ENCODE assay signal across 11 cellular contexts in the genomic region with DNA sequence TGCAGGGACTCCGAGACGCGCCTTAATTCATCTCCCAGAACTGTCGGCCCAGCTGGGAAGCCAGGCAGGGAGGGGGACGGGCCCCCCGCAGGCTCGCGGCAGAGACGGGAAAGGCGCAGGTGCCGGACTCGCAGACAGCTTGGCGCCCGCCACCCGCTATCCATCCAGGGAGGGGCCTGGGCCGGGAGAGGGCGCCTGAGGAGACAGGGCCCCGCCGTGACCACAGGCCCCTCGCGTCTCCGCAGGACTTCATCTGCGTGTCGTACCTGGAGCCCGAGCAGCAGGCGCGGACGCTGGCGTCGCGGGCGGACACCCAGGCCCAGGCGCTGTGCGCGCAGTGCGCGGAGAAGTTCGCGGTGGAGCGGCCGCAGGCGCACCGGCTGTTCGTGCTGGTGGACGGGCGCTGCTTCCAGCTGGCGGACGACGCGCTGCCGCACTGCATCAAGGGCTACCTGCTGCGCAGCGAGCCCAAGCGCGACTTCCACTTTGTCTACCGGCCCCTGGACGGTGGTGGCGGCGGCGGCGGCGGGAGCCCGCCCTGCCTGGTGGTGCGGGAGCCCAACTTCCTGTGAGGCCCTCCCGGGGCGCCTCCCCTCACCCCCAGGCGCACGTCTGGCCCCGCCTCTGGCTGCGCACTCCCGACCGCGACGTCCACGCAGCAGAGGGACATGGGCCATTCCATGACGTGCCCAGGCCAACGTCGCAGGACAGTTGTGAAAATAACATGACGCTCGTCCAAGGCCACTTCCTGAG.
DNase-seq lines count a peak whose midpoint lies in the region; ATAC-seq, FAIRE-seq and TF ChIP-seq lines count a peak whose summit lies in the region.
"Had no signal": no experiment of that assay in that cellular context is flagged by ENCODE, and none has a peak within 500 bp of the region (broad histone marks: within the 10 kb centered on the region; RNA-seq: fewer than 3 reads in every experiment).

No MANE protein-coding gene starts in this region.

- no peaks in the 10 kb centered on the region for H3F3A ChIP-seq in MM.1S (ENCODE audit: insufficient read depth, low read length)

- H3K36me3 ChIP-seq in astrocyte (ENCODE audit: insufficient read depth, low read length), result no peaks in the 10 kb centered on the region
- peaks cover 6 to 59% (median 41%) of the 10 kb centered on the region in 4 donors for H3K36me3 ChIP-seq in stomach
- no peaks in the 10 kb centered on the region for H3K36me3 ChIP-seq in MM.1S (replicated peaks; ENCODE audit: insufficient read depth, low read length)

- no peak for TF ChIP-seq CTCF in astrocyte (IDR thresholded peaks at IDR 0.05; ENCODE audit: insufficient read depth, low read depth, low read length)
- no peak for TF ChIP-seq CTCF in stomach (IDR thresholded peaks at IDR 0.05)
- no peak for TF ChIP-seq CTCF in MM.1S (IDR thresholded peaks at IDR 0.05; ENCODE audit: low read length)

- no peaks in the 10 kb centered on the region for H3K9me3 ChIP-seq in astrocyte (ENCODE audit: insufficient read depth, low read depth, low read length)
- H3K9me3 ChIP-seq in stomach, result no peaks in the 10 kb centered on the region
- H3K9me3 ChIP-seq in MM.1S (replicated peaks; ENCODE audit: insufficient read depth, low read length), result no peaks in the 10 kb centered on the region

- no peak overlapping the region for H3K4me3 Mint-ChIP-seq in astrocyte (ENCODE audit: unreplicated experiment)
- H3K4me3 Mint-ChIP-seq in activated CD4-positive, alpha-beta T cell treated with anti-CD3 and anti-CD28 coated beads, Interleukin-2, amount 10 ng/mL, durations not matched to agents 24 days and 14 days, result no peak overlapping the region
- H3K4me3 Mint-ChIP-seq: activated naive CD8-positive, alpha-beta T cell had no signal

- no peaks in the 10 kb centered on the region for H3K9me2 ChIP-seq in MM.1S (replicated peaks; ENCODE audit: insufficient read depth, low read length)

- no peak overlapping the region for H3K27ac ChIP-seq in astrocyte (ENCODE audit: low read depth, low read length)
- peak overlapping the region; percentile 1 to 80 (median 69) for H3K27ac ChIP-seq in stomach
- H3K27ac ChIP-seq in MM.1S (ENCODE audit: low read length), result no peak overlapping the region

- 21 to 65% (median 26%) methylated on average over 42 to 80 of the region's 80 CpGs for WGBS in stomach, 5 donors

- no peak for TF ChIP-seq POLR2A in stomach (IDR thresholded peaks at IDR 0.05)

- no peak overlapping the region for H3K9ac ChIP-seq in astrocyte (ENCODE audit: low read length)
- no peak overlapping the region for H3K9ac ChIP-seq in MM.1S (ENCODE audit: low read length)

- H3K79me2 ChIP-seq in astrocyte (ENCODE audit: insufficient read depth, low read length) (no peaks in the 10 kb centered on the region), MM.1S (ENCODE audit: low read length) (no peaks in the 10 kb centered on the region)

- intact Hi-C loops in stomach (cut with DNase I; ENCODE audit: low total_unique reads), result no loop called here
- intact Hi-C loops in activated CD4-positive, alpha-beta T cell treated with anti-CD3 and anti-CD28 coated beads, Interleukin-2, amount 10 ng/mL, durations not matched to agents 24 days and 14 days (cut with micrococcal nuclease), result no loop called here

- H3K4me3 ChIP-seq in astrocyte (ENCODE audit: insufficient read depth, low read depth, low read length) (peak overlapping the region; percentile 28), stomach (peak overlapping the region; percentile 51 to 60 (median 52)), MM.1S (ENCODE audit: low read length) (no peak overlapping the region)

- H2AFZ ChIP-seq in astrocyte (ENCODE audit: low read depth, low read length) (no peak overlapping the region), MM.1S (ENCODE audit: low read length) (no peak overlapping the region)

- no peak for TF ChIP-seq EP300 in stomach (IDR thresholded peaks at IDR 0.05)

- peaks cover 9% of the 10 kb centered on the region for H3K4me1 ChIP-seq in astrocyte (ENCODE audit: insufficient read depth, low read length)
- H3K4me1 ChIP-seq in stomach, result peaks cover 26 to 50% (median 38%) of the 10 kb centered on the region in 4 donors
- H3K4me1 ChIP-seq in MM.1S (ENCODE audit: low read length), result no peaks in the 10 kb centered on the region

- peaks cover 2% of the 10 kb centered on the region for H3K4me1 Mint-ChIP-seq in astrocyte (ENCODE audit: low read depth, unreplicated experiment)
- peaks cover 5% of the 10 kb centered on the region for H3K4me1 Mint-ChIP-seq in activated CD4-positive, alpha-beta T cell treated with anti-CD3 and anti-CD28 coated beads, Interleukin-2, amount 10 ng/mL, durations not matched to agents 24 days and 14 days

- no peaks in the 10 kb centered on the region for H3K9me3 Mint-ChIP-seq in astrocyte (ENCODE audit: unreplicated experiment)
- H3K9me3 Mint-ChIP-seq in activated CD4-positive, alpha-beta T cell treated with anti-CD3 and anti-CD28 coated beads, Interleukin-2, amount 10 ng/mL, durations not matched to agents 24 days and 14 days, result no peaks in the 10 kb centered on the region

- H3K27ac Mint-ChIP-seq in astrocyte (ENCODE audit: unreplicated experiment), result no peak overlapping the region
- H3K27ac Mint-ChIP-seq in activated CD4-positive, alpha-beta T cell treated with anti-CD3 and anti-CD28 coated beads, Interleukin-2, amount 10 ng/mL, durations not matched to agents 24 days and 14 days, result no peak overlapping the region
- H3K27ac Mint-ChIP-seq: activated naive CD8-positive, alpha-beta T cell had no signal

- H3K4me2 ChIP-seq in astrocyte (ENCODE audit: low read length) (peak overlapping the region; percentile 80), MM.1S (ENCODE audit: low read depth, low read length) (no peak overlapping the region)

- peaks cover 8% of the 10 kb centered on the region for H3K36me3 Mint-ChIP-seq in astrocyte (ENCODE audit: low read depth, unreplicated experiment)
- H3K36me3 Mint-ChIP-seq in activated CD4-positive, alpha-beta T cell treated with anti-CD3 and anti-CD28 coated beads, Interleukin-2, amount 10 ng/mL, durations not matched to agents 24 days and 14 days (ENCODE audit: low read depth), result peaks cover 14% of the 10 kb centered on the region
- H3K36me3 Mint-ChIP-seq: activated naive CD8-positive, alpha-beta T cell had no signal

- H3K27me3 Mint-ChIP-seq in astrocyte (ENCODE audit: low read depth, unreplicated experiment), result no peaks in the 10 kb centered on the region
- H3K27me3 Mint-ChIP-seq in activated CD4-positive, alpha-beta T cell treated with anti-CD3 and anti-CD28 coated beads, Interleukin-2, amount 10 ng/mL, durations not matched to agents 24 days and 14 days, result no peaks in the 10 kb centered on the region
- H3K27me3 Mint-ChIP-seq: activated naive CD8-positive, alpha-beta T cell had no signal

- ATAC-seq in GM21786 (IDR thresholded peaks at IDR 0.05; ENCODE audit: unreplicated experiment) (no peak), HG02870 (IDR thresholded peaks at IDR 0.05; ENCODE audit: unreplicated experiment) (no peak)

- H4K20me1 ChIP-seq in astrocyte (ENCODE audit: insufficient read depth, low read length) (peaks cover 5% of the 10 kb centered on the region), MM.1S (ENCODE audit: insufficient read depth, low read length) (no peaks in the 10 kb centered on the region)

- DNase-seq in NCI-H1417 treated with DMSO at 0.1 percent for 48 hours (lab: John Stamatoyannopoulos, UW), result peak; percentile 68
- peak; percentile 31 for DNase-seq in astrocyte (ENCODE audit: low read depth)
- peak; percentile 60 for DNase-seq in iPS-NIHi7 (ENCODE audit: extremely low spot score)
- DNase-seq in stomach, result peak; percentile 62
- DNase-seq in MM.1S, result no peak
- DNase-seq in activated CD4-positive, alpha-beta T cell treated with anti-CD3 and anti-CD28 coated beads, Interleukin-2, amount 10 ng/mL, durations not matched to agents 24 days and 14 days, result no peak
- DNase-seq: RPMI8226; stimulated activated naive CD4-positive, alpha-beta T cell treated with Interleukin-2 at 50 U/mL for 16 hours had no signal

- H3K27me3 ChIP-seq in astrocyte (ENCODE audit: insufficient read depth, low read length), result no peaks in the 10 kb centered on the region
- H3K27me3 ChIP-seq in stomach, result no peaks in the 10 kb centered on the region
- H3K27me3 ChIP-seq in MM.1S (replicated peaks; ENCODE audit: insufficient read depth, low read length), result no peaks in the 10 kb centered on the region

- FAIRE-seq in astrocyte (lab: Jason Lieb, UNC), result no peak

Comparison
In these comparisons a context has a peak if more than half of its experiments do, and no peak if none do; other contexts are left out.
1. DNase-seq: peak in NCI-H1417 treated with DMSO at 0.1 percent for 48 hours (single experiment), astrocyte (single experiment), iPS-NIHi7 (single experiment) and stomach (single experiment); none in MM.1S (single experiment) and activated CD4-positive, alpha-beta T cell treated with anti-CD3 and anti-CD28 coated beads, Interleukin-2, amount 10 ng/mL, durations not matched to agents 24 days and 14 days (single experiment).
2. H3K27ac ChIP-seq: peak in stomach (5 of 5); none in astrocyte (single experiment) and MM.1S (single experiment).